In genomic region chr22:47783433-47784366, GRCh38 we compare ENCODE assay signal across 18 cellular contexts.
DNase-seq lines count a peak whose midpoint lies in the region; TF ChIP-seq lines count a peak whose summit lies in the region.
"Had no signal": no experiment of that assay in that cellular context is flagged by ENCODE, and none has a peak within 500 bp of the region (broad histone marks: within the 10 kb centered on the region; RNA-seq: fewer than 3 reads in every experiment).

No MANE protein-coding gene starts in this region.

- H3K36me3 Mint-ChIP-seq in neural progenitor cell = peaks cover 2% of the 10 kb centered on the region

- H3K4me1 Mint-ChIP-seq in neural progenitor cell = peaks cover 21% of the 10 kb centered on the region
- H3K4me1 Mint-ChIP-seq: B cell had no signal

- H3K4me3 ChIP-seq in H7 (ENCODE audit: insufficient read depth, low read depth, low read length) (no peak overlapping the region), coronary artery (no peak overlapping the region), neural progenitor cell (no peak overlapping the region)
- H3K4me3 ChIP-seq: GM23248, SK-N-MC had no signal

- H3K27me3 Mint-ChIP-seq in neural progenitor cell (ENCODE audit: insufficient read depth, low read depth) = peaks cover 13% of the 10 kb centered on the region

- TF ChIP-seq CTCF in coronary artery (IDR thresholded peaks at IDR 0.05) (no peak), neural progenitor cell (IDR thresholded peaks at IDR 0.05) (peak; percentile 42)

- no peak overlapping the region for H3K27ac Mint-ChIP-seq in neural progenitor cell
- H3K27ac Mint-ChIP-seq: B cell; CD4-positive, alpha-beta T cell had no signal

- peaks cover 30% of the 10 kb centered on the region for H3K9me3 Mint-ChIP-seq in neural progenitor cell
- H3K9me3 Mint-ChIP-seq: CD4-positive, alpha-beta T cell had no signal

- no peaks in the 10 kb centered on the region for H3K36me3 ChIP-seq in H7 (replicated peaks; ENCODE audit: control insufficient read depth, insufficient read depth, low read length)
- no peaks in the 10 kb centered on the region for H3K36me3 ChIP-seq in neural progenitor cell

- H3F3A ChIP-seq in neural progenitor cell (ENCODE audit: low read depth) = no peaks in the 10 kb centered on the region

- H4K20me1 ChIP-seq in neural progenitor cell (ENCODE audit: low read depth) = no peaks in the 10 kb centered on the region

- H3K79me2 ChIP-seq in neural progenitor cell (ENCODE audit: low read depth) = no peaks in the 10 kb centered on the region

- no peak overlapping the region for H3K9ac ChIP-seq in neural progenitor cell
- H3K9ac ChIP-seq: GM23248 had no signal

- H2AFZ ChIP-seq in neural progenitor cell (replicated peaks) = no peak overlapping the region
- H2AFZ ChIP-seq: GM23248 had no signal

- H3K4me3 Mint-ChIP-seq in neural progenitor cell = no peak overlapping the region
- H3K4me3 Mint-ChIP-seq: B cell; CD4-positive, alpha-beta T cell had no signal

- no peak overlapping the region for H3K27ac ChIP-seq in coronary artery
- no peak overlapping the region for H3K27ac ChIP-seq in neural progenitor cell
- H3K27ac ChIP-seq: GM23248, SK-N-MC had no signal

- DNase-seq in COR-L47 (lab: John Stamatoyannopoulos, UW) (peak; percentile 38), H7 (peak; percentile 80), coronary artery (ENCODE audit: low spot score) (peak; percentile 31), neural progenitor cell (ENCODE audit: low spot score) (peak; percentile 32), cerebellum (ENCODE audit: low spot score) (no peak), glomerular visceral epithelial cell (ENCODE audit: extremely low spot score) (no peak), EL (no peak)
- no peak for DNase-seq in activated CD4-positive, alpha-beta T cell treated with anti-CD3 and anti-CD28 coated beads for 4 hours
- DNase-seq: CD4-positive, alpha-beta T cell; DND-41; GF-D8; GM23248; NCI-H1417 treated with DMSO at 0.1 percent for 48 hours; NCI-H1930; NCI-H2171 treated with DMSO at 0.1 percent for 48 hours; NCI-H510A had no signal

- no peaks in the 10 kb centered on the region for H3K27me3 ChIP-seq in H7 (ENCODE audit: control insufficient read depth, insufficient read depth, low read length)
- no peaks in the 10 kb centered on the region for H3K27me3 ChIP-seq in neural progenitor cell

- H3K4me2 ChIP-seq in neural progenitor cell = no peak overlapping the region

- no peaks in the 10 kb centered on the region for H3K9me3 ChIP-seq in neural progenitor cell (ENCODE audit: low read depth)

- peaks cover 8% of the 10 kb centered on the region for H3K4me1 ChIP-seq in neural progenitor cell

Comparison
In these comparisons a context has a peak if more than half of its experiments do, and no peak if none do; other contexts are left out.
1. DNase-seq: peak in COR-L47 (single experiment), H7 (single experiment), coronary artery (single experiment) and neural progenitor cell (single experiment); none in cerebellum (single experiment), glomerular visceral epithelial cell (single experiment), EL (single experiment) and activated CD4-positive, alpha-beta T cell treated with anti-CD3 and anti-CD28 coated beads for 4 hours (0 of 2).